Comparison of ENCODE assay signal across 27 cellular contexts in genomic region chr2:121236650-121237049, GRCh38. TPM values are rescaled to one million over a fixed set of nuclear protein-coding genes. Genes with fewer than 3 reads are reported as not detected.
"Had no signal": no experiment of that assay in that cellular context is flagged by ENCODE, and none has a peak within 500 bp of the region (broad histone marks: within the 10 kb centered on the region; RNA-seq: fewer than 3 reads in every experiment).

No MANE protein-coding gene starts in this region.

- H3K4me1 ChIP-seq: colonic mucosa, gastrocnemius medialis, pancreas, right lobe of liver, testis, tibial nerve, vagina had no signal

- H3K36me3 ChIP-seq: colonic mucosa, gastrocnemius medialis, pancreas, right lobe of liver, tibial nerve, vagina had no signal

- DNase-seq: colonic mucosa; effector CD8-positive, alpha-beta T cell; endodermal cell; foreskin fibroblast; gastrocnemius medialis; head of caudate nucleus; mammary epithelial cell; mesendoderm; midbrain; naive thymus-derived CD4-positive, alpha-beta T cell; occipital lobe; stimulated activated CD4-positive, alpha-beta T cell treated with anti-CD3 and anti-CD28 coated beads, Interleukin-2, amount 100 ng/mL, for 24 hours; stimulated activated CD4-positive, alpha-beta T cell treated with anti-CD3 and anti-CD28 coated beads, Interleukin-4, amount 100 ng/mL, for 24 hours; stimulated activated naive CD8-positive, alpha-beta T cell treated with anti-CD3 and anti-CD28 coated beads, Interleukin-15, Interleukin-2, amounts not matched to agents 100 U/mL and 50 U/mL, for 24 hours; testis; upper lobe of left lung had no signal

- ATAC-seq: esophagus mucosa; gastrocnemius medialis; left lobe of liver; naive thymus-derived CD4-positive, alpha-beta T cell; pancreas; right lobe of liver; stimulated activated effector memory CD8-positive, alpha-beta T cell treated with anti-CD3 and anti-CD28 coated beads, Interleukin-12 subunit alpha, Interleukin-12 subunit beta, amount 100 ng/mL, for 72 hours; stimulated activated naive CD8-positive, alpha-beta T cell treated with anti-CD3 and anti-CD28 coated beads, Interleukin-15, Interleukin-2, amounts not matched to agents 100 U/mL and 50 U/mL, for 24 hours had no signal

- H3K4me3 ChIP-seq: colonic mucosa, gastrocnemius medialis, pancreas, right lobe of liver, smooth muscle cell, testis, tibial nerve, upper lobe of left lung, vagina had no signal

- H3K27me3 ChIP-seq: colonic mucosa, gastrocnemius medialis, pancreas, right lobe of liver, testis, tibial nerve, upper lobe of left lung, vagina had no signal

- H3K27ac ChIP-seq: colonic mucosa, epithelial cell of prostate, gastrocnemius medialis, pancreas, right lobe of liver, testis, tibial nerve, upper lobe of left lung, vagina had no signal

- H3K9me3 ChIP-seq: colonic mucosa, gastrocnemius medialis, pancreas, right lobe of liver, testis, tibial nerve, upper lobe of left lung, vagina had no signal

- H3K4me2 ChIP-seq: smooth muscle cell had no signal

- FAIRE-seq: keratinocyte, pancreas had no signal

RNA-seq across cellular contexts. Expression of gene TFCP2L1, which starts 48.4 kb away (rescaled TPM):
- total RNA-seq: glomerular endothelial cell had no signal
- polyA plus RNA-seq: naive thymus-derived CD4-positive, alpha-beta T cell; smooth muscle cell had no signal
